ENCODE assay signal across 14 cellular contexts in the genomic region with DNA sequence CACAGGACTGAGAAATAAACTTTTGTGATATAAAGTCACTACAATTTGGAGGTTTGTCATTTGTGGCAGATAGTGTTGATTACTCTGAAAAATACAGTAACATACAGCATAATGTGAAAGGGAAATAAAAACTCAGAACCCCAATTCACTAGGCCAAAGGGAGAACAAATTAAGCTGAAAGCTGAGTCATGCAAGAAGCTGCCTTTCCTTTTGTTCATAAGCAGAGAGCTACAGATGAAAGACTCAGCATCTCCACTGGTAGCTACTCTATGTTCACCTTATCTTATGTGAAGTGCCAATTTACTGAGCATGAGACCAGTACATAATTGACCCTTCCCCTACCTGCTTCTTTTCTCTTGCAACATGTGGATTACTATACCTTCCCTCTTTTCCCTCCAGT. TPM values are rescaled to one million over a fixed set of nuclear protein-coding genes. Genes with fewer than 3 reads are reported as not detected.
DNase-seq lines count a peak whose midpoint lies in the region; ATAC-seq and TF ChIP-seq lines count a peak whose summit lies in the region.
"Had no signal": no experiment of that assay in that cellular context is flagged by ENCODE, and none has a peak within 500 bp of the region (broad histone marks: within the 10 kb centered on the region; RNA-seq: fewer than 3 reads in every experiment).

No MANE protein-coding gene starts in this region.

- peaks cover 0 to 10% (median 0%) of the 10 kb centered on the region in 4 donors for H3K4me1 ChIP-seq in tibial artery

- no peaks in the 10 kb centered on the region for H3K36me3 Mint-ChIP-seq in activated CD4-positive, alpha-beta T cell treated with anti-CD3 and anti-CD28 coated beads for 36 hours (ENCODE audit: low read depth)

- no peaks in the 10 kb centered on the region for H3K27me3 Mint-ChIP-seq in activated CD4-positive, alpha-beta T cell treated with anti-CD3 and anti-CD28 coated beads for 36 hours
- H3K27me3 Mint-ChIP-seq: central memory CD8-positive, alpha-beta T cell; stimulated activated naive CD8-positive, alpha-beta T cell treated with anti-CD3 and anti-CD28 coated beads, Interleukin-15, Interleukin-2, amounts not matched to agents 100 ng/mL and 50 ng/mL, for 24 hours had no signal

- H3K27ac Mint-ChIP-seq in activated CD4-positive, alpha-beta T cell treated with anti-CD3 and anti-CD28 coated beads for 36 hours, result no peak overlapping the region
- H3K27ac Mint-ChIP-seq: stimulated activated naive CD8-positive, alpha-beta T cell treated with anti-CD3 and anti-CD28 coated beads, Interleukin-15, Interleukin-2, amounts not matched to agents 100 ng/mL and 50 ng/mL, for 24 hours had no signal

- intact Hi-C loops in activated CD4-positive, alpha-beta T cell treated with anti-CD3 and anti-CD28 coated beads for 36 hours (cut with DNase I, micrococcal nuclease), result loop anchor here in 1 of 2 experiments (5.0 kb wide), 1 partner anchor 815 kb away; a partner anchor contains a TSS
- intact Hi-C loops in tibial artery (cut with DNase I; ENCODE audit: low total_unique reads), result no loop called here

- no peak for TF ChIP-seq CTCF in tibial artery (IDR thresholded peaks at IDR 0.05)

- CTCF ChIA-PET in activated CD4-positive, alpha-beta T cell treated with anti-CD3 and anti-CD28 coated beads for 36 hours (lab: Charles Lee), result interaction anchor here (1.1 to 1.4 kb wide), 2 partner anchors 10 to 27 kb away, joined by 4 read pairs; no protein-coding TSS in a partner anchor

- no peak overlapping the region for H3K27ac ChIP-seq in tibial artery
- H3K27ac ChIP-seq: gastroesophageal sphincter had no signal

- H3K9me3 ChIP-seq in tibial artery, result no peaks in the 10 kb centered on the region
- H3K9me3 ChIP-seq: gastroesophageal sphincter had no signal

- no peaks in the 10 kb centered on the region for H3K36me3 ChIP-seq in tibial artery
- H3K36me3 ChIP-seq: gastroesophageal sphincter had no signal

- POLR2A ChIA-PET in activated CD4-positive, alpha-beta T cell treated with anti-CD3 and anti-CD28 coated beads for 36 hours (lab: Charles Lee), result interaction anchor here (0.5 kb wide), 1 partner anchor 396 kb away, joined by 3 read pairs; no protein-coding TSS in a partner anchor

- H3K4me3 Mint-ChIP-seq in activated CD4-positive, alpha-beta T cell treated with anti-CD3 and anti-CD28 coated beads for 36 hours, result no peak overlapping the region
- H3K4me3 Mint-ChIP-seq: central memory CD8-positive, alpha-beta T cell; stimulated activated naive CD8-positive, alpha-beta T cell treated with anti-CD3 and anti-CD28 coated beads, Interleukin-15, Interleukin-2, amounts not matched to agents 100 ng/mL and 50 ng/mL, for 24 hours had no signal

- ATAC-seq in activated CD4-positive, alpha-beta T cell treated with anti-CD3 and anti-CD28 coated beads for 36 hours, result peak; percentile 56
- ATAC-seq: gastroesophageal sphincter had no signal

- peaks cover 10% of the 10 kb centered on the region for H3K4me1 Mint-ChIP-seq in activated CD4-positive, alpha-beta T cell treated with anti-CD3 and anti-CD28 coated beads for 36 hours

- no peak overlapping the region for H3K4me3 ChIP-seq in tibial artery
- H3K4me3 ChIP-seq: gastroesophageal sphincter had no signal

- DNase-seq in activated CD4-positive, alpha-beta T cell treated with anti-CD3 and anti-CD28 coated beads for 36 hours, result no peak
- DNase-seq in activated CD4-positive, alpha-beta T cell treated with anti-CD3 and anti-CD28 coated beads, Interleukin-2, amount 50 U/mL, for 1 hour, result no peak
- DNase-seq in NCI-H2227 treated with DMSO at 0.1 percent for 48 hours (lab: John Stamatoyannopoulos, UW) (peak; percentile 5), dermis blood vessel endothelial cell (peak; percentile 39), renal cortical epithelial cell (ENCODE audit: low read depth) (peak; percentile 34), GM19238 (ENCODE audit: insufficient read length, low spot score) (no peak), tibial artery (no peak)
- no peak for DNase-seq in effector CD4-positive, alpha-beta T cell
- DNase-seq: DMS79, NCI-H187 treated with DMSO at 0.1 percent for 48 hours, occipital lobe had no signal

- H3K27me3 ChIP-seq in tibial artery, result no peaks in the 10 kb centered on the region
- H3K27me3 ChIP-seq: gastroesophageal sphincter had no signal

- H3K9me3 Mint-ChIP-seq in activated CD4-positive, alpha-beta T cell treated with anti-CD3 and anti-CD28 coated beads for 36 hours (ENCODE audit: low read depth), result no peaks in the 10 kb centered on the region
- H3K9me3 Mint-ChIP-seq: central memory CD8-positive, alpha-beta T cell; stimulated activated naive CD8-positive, alpha-beta T cell treated with anti-CD3 and anti-CD28 coated beads, Interleukin-15, Interleukin-2, amounts not matched to agents 100 ng/mL and 50 ng/mL, for 24 hours had no signal

RNA-seq across cellular contexts. Expression of a gene that starts 19.3 kb away (rescaled TPM):
- 10 to 100 TPM; 85.6 to 85.9 TPM for total RNA-seq in activated CD4-positive, alpha-beta T cell treated with anti-CD3 and anti-CD28 coated beads for 36 hours
- total RNA-seq in dermis blood vessel endothelial cell (81.7 and 84.6 TPM in 2 replicates), renal cortical epithelial cell (37.5 and 124 TPM in 2 replicates)

RNA-seq across cellular contexts. Expression of a gene that starts 34.7 kb away (rescaled TPM):
- 10 to 100 TPM; 27.0 to 36.0 TPM for total RNA-seq in activated CD4-positive, alpha-beta T cell treated with anti-CD3 and anti-CD28 coated beads for 36 hours
- 16.2 and 22.2 TPM in 2 replicates for total RNA-seq in dermis blood vessel endothelial cell
- total RNA-seq in renal cortical epithelial cell, result 11.3 and 39.6 TPM in 2 replicates

Comparison
In these comparisons a context has a peak if more than half of its experiments do, and no peak if none do; other contexts are left out.
1. DNase-seq: peak in NCI-H2227 treated with DMSO at 0.1 percent for 48 hours (single experiment), dermis blood vessel endothelial cell (single experiment) and renal cortical epithelial cell (single experiment); none in activated CD4-positive, alpha-beta T cell treated with anti-CD3 and anti-CD28 coated beads for 36 hours (single experiment), activated CD4-positive, alpha-beta T cell treated with anti-CD3 and anti-CD28 coated beads, Interleukin-2, amount 50 U/mL, for 1 hour (single experiment), effector CD4-positive, alpha-beta T cell (single experiment), GM19238 (single experiment) and tibial artery (0 of 2).